ENCODE assay signal across 35 cellular contexts in genomic region chr5:82760856-82761255, GRCh38.
"Had no signal": no experiment of that assay in that cellular context is flagged by ENCODE, and none has a peak within 500 bp of the region (broad histone marks: within the 10 kb centered on the region; RNA-seq: fewer than 3 reads in every experiment).

No MANE protein-coding gene starts in this region.

- DNase-seq: Karpas-422, Kasumi-1, MG63, MM.1S, MV-4-11, NCI-H1048, NCI-H1092, NCI-H1092 treated with DMSO at 0.1 percent for 48 hours, NCI-H1105, NCI-H1105 treated with DMSO at 0.1 percent for 48 hours, NCI-H1417, NCI-H1417 treated with DMSO at 0.1 percent for 48 hours, NCI-H1436, NCI-H1436 treated with DMSO at 0.1 percent for 48 hours, NCI-H146, NCI-H1694, NCI-H1694 treated with DMSO at 0.1 percent for 48 hours, NCI-H187, NCI-H187 treated with DMSO at 0.1 percent for 48 hours, NCI-H1930, NCI-H2029, NCI-H2029 treated with DMSO at 0.1 percent for 48 hours, NCI-H2081, NCI-H2081 treated with DMSO at 0.1 percent for 48 hours, NCI-H2107, NCI-H2171, NCI-H2171 treated with DMSO at 0.1 percent for 48 hours, NCI-H2227 treated with DMSO at 0.1 percent for 48 hours, NCI-H226, NCI-H345, NCI-H446, NCI-H446 treated with DMSO at 0.1 percent for 48 hours, NCI-H510A, NCI-H510A treated with DMSO at 0.1 percent for 48 hours, NCI-H524 had no signal

- H3K27me3 ChIP-seq: MG63 had no signal

- H3K36me3 ChIP-seq: MG63 had no signal

- H3K4me3 ChIP-seq: MG63 had no signal
